Comparison of ENCODE assay signal across 22 cellular contexts in the genomic region with DNA sequence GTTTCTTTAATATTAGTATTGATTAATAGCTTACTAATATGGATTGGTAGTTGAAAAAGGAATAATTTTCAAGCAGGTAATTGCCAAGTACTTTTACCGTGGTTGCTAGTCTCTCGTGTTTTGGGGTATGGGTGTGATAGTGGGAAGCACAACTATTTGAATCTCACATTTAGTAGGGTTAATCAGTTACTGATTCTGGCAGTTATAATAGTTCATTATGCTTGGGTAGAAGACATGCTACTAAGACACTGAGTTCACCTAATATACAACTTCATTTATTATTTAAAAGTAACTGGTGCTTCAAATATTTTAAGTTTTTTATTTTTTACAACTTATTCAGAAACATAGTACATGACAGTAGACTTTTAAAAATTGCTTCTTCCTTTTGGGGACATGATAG. TPM values are rescaled to one million over a fixed set of nuclear protein-coding genes. Genes with fewer than 3 reads are reported as not detected.
DNase-seq lines count a peak whose midpoint lies in the region; TF ChIP-seq lines count a peak whose summit lies in the region.
"Had no signal": no experiment of that assay in that cellular context is flagged by ENCODE, and none has a peak within 500 bp of the region (broad histone marks: within the 10 kb centered on the region; RNA-seq: fewer than 3 reads in every experiment).

No MANE protein-coding gene starts in this region.

- H2AFZ ChIP-seq in smooth muscle cell (ENCODE audit: low read depth) = no peak overlapping the region

- H3K9me3 ChIP-seq in endocrine pancreas (ENCODE audit: control insufficient read depth, low read length) = no peaks in the 10 kb centered on the region
- H3K9me3 ChIP-seq in liver (ENCODE audit: control insufficient read depth in 4 of 4, low read length in 3 of 4) = no peaks in the 10 kb centered on the region
- no peaks in the 10 kb centered on the region for H3K9me3 ChIP-seq in smooth muscle cell (replicated peaks; ENCODE audit: low read depth)
- H3K9me3 ChIP-seq: BE2C, SK-N-SH had no signal

- CTCF ChIA-PET in Calu3 (lab: Charles Lee) = no interaction called here

- H3K9me3 Mint-ChIP-seq in Calu3 (ENCODE audit: low read depth, unreplicated experiment) = peaks cover 2% of the 10 kb centered on the region
- H3K9me3 Mint-ChIP-seq: H9, HFFc6, T-cell had no signal

- no peak overlapping the region for H3K4me2 ChIP-seq in smooth muscle cell
- H3K4me2 ChIP-seq: SK-N-SH had no signal

- 27% methylated on average over 2 of the region's 2 CpGs for WGBS in liver
- WGBS in smooth muscle cell (ENCODE audit: low lambda C conversion rate) = 92% methylated on average over 2 of the region's 2 CpGs

- BruUV-seq in Calu3 (replicated peaks; lab: Mats Ljungman, UMichigan) = no TSS peak

- peaks cover 83% of the 10 kb centered on the region for H4K20me1 ChIP-seq in smooth muscle cell (ENCODE audit: low read depth)

- H3K36me3 ChIP-seq in endocrine pancreas (ENCODE audit: control insufficient read depth, insufficient read depth, low read length) (peaks cover 10% of the 10 kb centered on the region), liver (ENCODE audit: control insufficient read depth in 4 of 4, insufficient read depth in 3 of 4, low read depth in 1 of 4, low read length in 3 of 4) (peaks cover 0 to 13% (median 12%) of the 10 kb centered on the region in 4 donors), smooth muscle cell (ENCODE audit: low read depth) (no peaks in the 10 kb centered on the region)
- H3K36me3 ChIP-seq: BE2C had no signal

- no peak for TF ChIP-seq RAD21 in liver (IDR thresholded peaks at IDR 0.05)

- H3K27me3 ChIP-seq in endocrine pancreas (ENCODE audit: control insufficient read depth, insufficient read depth, low read length) = no peaks in the 10 kb centered on the region
- no peaks in the 10 kb centered on the region for H3K27me3 ChIP-seq in liver (ENCODE audit: control insufficient read depth in 4 of 4, insufficient read depth in 4 of 4, low read length in 3 of 4)
- H3K27me3 ChIP-seq in smooth muscle cell (ENCODE audit: low read depth) = no peaks in the 10 kb centered on the region
- H3K27me3 ChIP-seq: BE2C had no signal

- no peak overlapping the region for H3K9ac ChIP-seq in endocrine pancreas (ENCODE audit: control insufficient read depth, insufficient read depth, low read length)
- H3K9ac ChIP-seq in liver (ENCODE audit: low read depth in 1 of 2, low read length in 2 of 2) = no peak overlapping the region
- no peak overlapping the region for H3K9ac ChIP-seq in smooth muscle cell (ENCODE audit: low read depth)
- H3K9ac ChIP-seq: SK-N-SH had no signal

- no peaks in the 10 kb centered on the region for H3K27me3 Mint-ChIP-seq in Calu3 (ENCODE audit: unreplicated experiment)

- H3K27ac ChIP-seq in liver (ENCODE audit: low read depth in 1 of 2, low read length in 2 of 2) = peak overlapping the region; percentile 5 to 84
- peak overlapping the region; percentile 38 for H3K27ac ChIP-seq in smooth muscle cell (ENCODE audit: low read depth)

- no peak for TF ChIP-seq CTCF in Calu3 (IDR thresholded peaks at IDR 0.05; ENCODE audit: unreplicated experiment)
- no peak for TF ChIP-seq CTCF in liver (IDR thresholded peaks at IDR 0.05; ENCODE audit: low read depth, low read length, missing input control)
- no peak for TF ChIP-seq CTCF in smooth muscle cell (IDR thresholded peaks at IDR 0.05; ENCODE audit: borderline replicate concordance, insufficient read depth, poor library complexity, severe bottlenecking)

- no peak for DNase-seq in Calu3
- DNase-seq in smooth muscle cell (lab: John Stamatoyannopoulos, UW; ENCODE audit: unreplicated experiment) = no peak
- DNase-seq in GM19238 (ENCODE audit: insufficient read length, low spot score) = no peak
- DNase-seq in NCI-H146 treated with DMSO at 0.1 percent for 48 hours (lab: John Stamatoyannopoulos, UW; ENCODE audit: unreplicated experiment) = no peak
- no peak for DNase-seq in NCI-H2107 (lab: John Stamatoyannopoulos, UW)
- DNase-seq: BE2C, DMS79, H9, HFFc6, KG1, NCI-H1092 treated with DMSO at 0.1 percent for 48 hours, NCI-H146, NCI-H2029 treated with DMSO at 0.1 percent for 48 hours, NCI-H2171, NCI-H345, NCI-H524, SHP77, SK-N-SH, T-cell had no signal

- peaks cover 96% of the 10 kb centered on the region for H3K79me2 ChIP-seq in smooth muscle cell (ENCODE audit: low read depth)

- H3K27ac Mint-ChIP-seq in Calu3 (ENCODE audit: unreplicated experiment) = peak overlapping the region; percentile 63
- H3K27ac Mint-ChIP-seq: T-cell had no signal

- H3K4me3 ChIP-seq in endocrine pancreas (ENCODE audit: control insufficient read depth, insufficient read depth, low read length) = peak overlapping the region; percentile 40
- H3K4me3 ChIP-seq in liver (ENCODE audit: low read depth in 1 of 3, low read length in 3 of 3) = no peak overlapping the region
- H3K4me3 ChIP-seq in smooth muscle cell = no peak overlapping the region

- H3K4me1 ChIP-seq in endocrine pancreas (ENCODE audit: control insufficient read depth, insufficient read depth, low read length) (peaks cover 21% of the 10 kb centered on the region), liver (ENCODE audit: control insufficient read depth in 4 of 4, insufficient read depth in 4 of 4, low read length in 3 of 4) (peaks cover 4 to 17% (median 14%) of the 10 kb centered on the region in 4 donors), smooth muscle cell (ENCODE audit: low read depth) (peaks cover 8% of the 10 kb centered on the region)
- H3K4me1 ChIP-seq: BE2C had no signal

- H3K4me3 Mint-ChIP-seq in Calu3 (ENCODE audit: low read depth, unreplicated experiment) = peak overlapping the region; percentile 8
- H3K4me3 Mint-ChIP-seq: H9, HFFc6, T-cell had no signal

- intact Hi-C loops in Calu3 (cut with micrococcal nuclease; ENCODE audit: unreplicated experiment) = no loop called here

- peaks cover 5% of the 10 kb centered on the region for H3F3A ChIP-seq in smooth muscle cell (ENCODE audit: low read depth)

- peaks cover 21% of the 10 kb centered on the region for H3K4me1 Mint-ChIP-seq in Calu3 (ENCODE audit: low read depth, unreplicated experiment)
- H3K4me1 Mint-ChIP-seq: T-cell had no signal

- H3K36me3 Mint-ChIP-seq in Calu3 (ENCODE audit: insufficient read depth, unreplicated experiment) = peaks cover 15% of the 10 kb centered on the region
- H3K36me3 Mint-ChIP-seq: T-cell had no signal

TF ChIP-seq in liver, 16 proteins besides CTCF, POLR2A, EP300 and RAD21:
- TF ChIP-seq, protein P1, sequence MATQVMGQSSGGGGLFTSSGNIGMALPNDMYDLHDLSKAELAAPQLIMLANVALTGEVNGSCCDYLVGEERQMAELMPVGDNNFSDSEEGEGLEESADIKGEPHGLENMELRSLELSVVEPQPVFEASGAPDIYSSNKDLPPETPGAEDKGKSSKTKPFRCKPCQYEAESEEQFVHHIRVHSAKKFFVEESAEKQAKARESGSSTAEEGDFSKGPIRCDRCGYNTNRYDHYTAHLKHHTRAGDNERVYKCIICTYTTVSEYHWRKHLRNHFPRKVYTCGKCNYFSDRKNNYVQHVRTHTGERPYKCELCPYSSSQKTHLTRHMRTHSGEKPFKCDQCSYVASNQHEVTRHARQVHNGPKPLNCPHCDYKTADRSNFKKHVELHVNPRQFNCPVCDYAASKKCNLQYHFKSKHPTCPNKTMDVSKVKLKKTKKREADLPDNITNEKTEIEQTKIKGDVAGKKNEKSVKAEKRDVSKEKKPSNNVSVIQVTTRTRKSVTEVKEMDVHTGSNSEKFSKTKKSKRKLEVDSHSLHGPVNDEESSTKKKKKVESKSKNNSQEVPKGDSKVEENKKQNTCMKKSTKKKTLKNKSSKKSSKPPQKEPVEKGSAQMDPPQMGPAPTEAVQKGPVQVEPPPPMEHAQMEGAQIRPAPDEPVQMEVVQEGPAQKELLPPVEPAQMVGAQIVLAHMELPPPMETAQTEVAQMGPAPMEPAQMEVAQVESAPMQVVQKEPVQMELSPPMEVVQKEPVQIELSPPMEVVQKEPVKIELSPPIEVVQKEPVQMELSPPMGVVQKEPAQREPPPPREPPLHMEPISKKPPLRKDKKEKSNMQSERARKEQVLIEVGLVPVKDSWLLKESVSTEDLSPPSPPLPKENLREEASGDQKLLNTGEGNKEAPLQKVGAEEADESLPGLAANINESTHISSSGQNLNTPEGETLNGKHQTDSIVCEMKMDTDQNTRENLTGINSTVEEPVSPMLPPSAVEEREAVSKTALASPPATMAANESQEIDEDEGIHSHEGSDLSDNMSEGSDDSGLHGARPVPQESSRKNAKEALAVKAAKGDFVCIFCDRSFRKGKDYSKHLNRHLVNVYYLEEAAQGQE (IDR thresholded peaks at IDR 0.05) = no peak
- TF ChIP-seq, protein P2, sequence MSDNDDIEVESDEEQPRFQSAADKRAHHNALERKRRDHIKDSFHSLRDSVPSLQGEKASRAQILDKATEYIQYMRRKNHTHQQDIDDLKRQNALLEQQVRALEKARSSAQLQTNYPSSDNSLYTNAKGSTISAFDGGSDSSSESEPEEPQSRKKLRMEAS (IDR thresholded peaks at IDR 0.05) = no peak
- TF ChIP-seq JUND (IDR thresholded peaks at IDR 0.05) = no peak
- no peak for TF ChIP-seq HNF4G (IDR thresholded peaks at IDR 0.05)
- no peak for TF ChIP-seq GABPA (IDR thresholded peaks at IDR 0.05 in 1 of 2, conservative IDR thresholded peaks at IDR 0.05 in 1 of 2)
- TF ChIP-seq SP1 (IDR thresholded peaks at IDR 0.05) = no peak
TF ChIP-seq in liver: peak in this region for 0.

RNA-seq across cellular contexts. Expression of a gene that starts 33.5 kb away (rescaled TPM):
- total RNA-seq in Calu3 (2022) (26.1 and 33.0 TPM in 2 replicates), liver (10 to 100 TPM; 10.4 to 30.1 TPM), smooth muscle cell (29.6 and 38.0 TPM in 2 replicates)
- polyA plus RNA-seq in liver (1 to 10 TPM; 5.5 to 6.9 TPM), smooth muscle cell (8.5 and 14.3 TPM in 2 replicates)
- total RNA-seq: OCI-LY7 had no signal
